ENCODE assay signal across 1 cellular context in genomic region chr21:39634507-39634906, GRCh38.
TF ChIP-seq lines count a peak whose summit lies in the region.

No MANE protein-coding gene starts in this region.

TF ChIP-seq in GM23338, 12 proteins besides CTCF, POLR2A, EP300 and RAD21:
- TF ChIP-seq, protein P1, sequence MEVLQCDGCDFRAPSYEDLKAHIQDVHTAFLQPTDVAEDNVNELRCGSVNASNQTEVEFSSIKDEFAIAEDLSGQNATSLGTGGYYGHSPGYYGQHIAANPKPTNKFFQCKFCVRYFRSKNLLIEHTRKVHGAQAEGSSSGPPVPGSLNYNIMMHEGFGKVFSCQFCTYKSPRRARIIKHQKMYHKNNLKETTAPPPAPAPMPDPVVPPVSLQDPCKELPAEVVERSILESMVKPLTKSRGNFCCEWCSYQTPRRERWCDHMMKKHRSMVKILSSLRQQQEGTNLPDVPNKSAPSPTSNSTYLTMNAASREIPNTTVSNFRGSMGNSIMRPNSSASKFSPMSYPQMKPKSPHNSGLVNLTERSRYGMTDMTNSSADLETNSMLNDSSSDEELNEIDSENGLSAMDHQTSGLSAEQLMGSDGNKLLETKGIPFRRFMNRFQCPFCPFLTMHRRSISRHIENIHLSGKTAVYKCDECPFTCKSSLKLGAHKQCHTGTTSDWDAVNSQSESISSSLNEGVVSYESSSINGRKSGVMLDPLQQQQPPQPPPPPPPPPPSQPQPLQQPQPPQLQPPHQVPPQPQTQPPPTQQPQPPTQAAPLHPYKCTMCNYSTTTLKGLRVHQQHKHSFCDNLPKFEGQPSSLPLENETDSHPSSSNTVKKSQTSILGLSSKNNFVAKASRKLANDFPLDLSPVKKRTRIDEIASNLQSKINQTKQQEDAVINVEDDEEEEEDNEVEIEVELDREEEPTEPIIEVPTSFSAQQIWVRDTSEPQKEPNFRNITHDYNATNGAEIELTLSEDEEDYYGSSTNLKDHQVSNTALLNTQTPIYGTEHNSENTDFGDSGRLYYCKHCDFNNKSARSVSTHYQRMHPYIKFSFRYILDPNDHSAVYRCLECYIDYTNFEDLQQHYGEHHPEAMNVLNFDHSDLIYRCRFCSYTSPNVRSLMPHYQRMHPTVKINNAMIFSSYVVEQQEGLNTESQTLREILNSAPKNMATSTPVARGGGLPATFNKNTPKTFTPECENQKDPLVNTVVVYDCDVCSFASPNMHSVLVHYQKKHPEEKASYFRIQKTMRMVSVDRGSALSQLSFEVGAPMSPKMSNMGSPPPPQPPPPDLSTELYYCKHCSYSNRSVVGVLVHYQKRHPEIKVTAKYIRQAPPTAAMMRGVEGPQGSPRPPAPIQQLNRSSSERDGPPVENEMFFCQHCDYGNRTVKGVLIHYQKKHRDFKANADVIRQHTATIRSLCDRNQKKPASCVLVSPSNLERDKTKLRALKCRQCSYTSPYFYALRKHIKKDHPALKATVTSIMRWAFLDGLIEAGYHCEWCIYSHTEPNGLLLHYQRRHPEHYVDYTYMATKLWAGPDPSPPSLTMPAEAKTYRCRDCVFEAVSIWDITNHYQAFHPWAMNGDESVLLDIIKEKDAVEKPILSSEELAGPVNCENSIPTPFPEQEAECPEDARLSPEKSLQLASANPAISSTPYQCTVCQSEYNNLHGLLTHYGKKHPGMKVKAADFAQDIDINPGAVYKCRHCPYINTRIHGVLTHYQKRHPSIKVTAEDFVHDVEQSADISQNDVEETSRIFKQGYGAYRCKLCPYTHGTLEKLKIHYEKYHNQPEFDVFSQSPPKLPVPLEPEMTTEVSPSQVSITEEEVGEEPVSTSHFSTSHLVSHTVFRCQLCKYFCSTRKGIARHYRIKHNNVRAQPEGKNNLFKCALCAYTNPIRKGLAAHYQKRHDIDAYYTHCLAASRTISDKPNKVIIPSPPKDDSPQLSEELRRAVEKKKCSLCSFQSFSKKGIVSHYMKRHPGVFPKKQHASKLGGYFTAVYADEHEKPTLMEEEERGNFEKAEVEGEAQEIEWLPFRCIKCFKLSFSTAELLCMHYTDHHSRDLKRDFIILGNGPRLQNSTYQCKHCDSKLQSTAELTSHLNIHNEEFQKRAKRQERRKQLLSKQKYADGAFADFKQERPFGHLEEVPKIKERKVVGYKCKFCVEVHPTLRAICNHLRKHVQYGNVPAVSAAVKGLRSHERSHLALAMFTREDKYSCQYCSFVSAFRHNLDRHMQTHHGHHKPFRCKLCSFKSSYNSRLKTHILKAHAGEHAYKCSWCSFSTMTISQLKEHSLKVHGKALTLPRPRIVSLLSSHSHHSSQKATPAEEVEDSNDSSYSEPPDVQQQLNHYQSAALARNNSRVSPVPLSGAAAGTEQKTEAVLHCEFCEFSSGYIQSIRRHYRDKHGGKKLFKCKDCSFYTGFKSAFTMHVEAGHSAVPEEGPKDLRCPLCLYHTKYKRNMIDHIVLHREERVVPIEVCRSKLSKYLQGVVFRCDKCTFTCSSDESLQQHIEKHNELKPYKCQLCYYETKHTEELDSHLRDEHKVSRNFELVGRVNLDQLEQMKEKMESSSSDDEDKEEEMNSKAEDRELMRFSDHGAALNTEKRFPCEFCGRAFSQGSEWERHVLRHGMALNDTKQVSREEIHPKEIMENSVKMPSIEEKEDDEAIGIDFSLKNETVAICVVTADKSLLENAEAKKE (CRISPR knock-in tag; IDR thresholded peaks at IDR 0.05) = no peak
- TF ChIP-seq JUNB (IDR thresholded peaks at IDR 0.05; ENCODE audit: unreplicated experiment) = no peak
- TF ChIP-seq CREB1 (CRISPR knock-in tag; IDR thresholded peaks at IDR 0.05; ENCODE audit: low read depth) = no peak
- no peak for TF ChIP-seq EZH2phosphoT487 (IDR thresholded peaks at IDR 0.05; ENCODE audit: unreplicated experiment)
- no peak for TF ChIP-seq ZNF114 (CRISPR knock-in tag; IDR thresholded peaks at IDR 0.05)
